26 cellular contexts compared by ENCODE assay signal in genomic region chr2:134413430-134413829, GRCh38.
DNase-seq lines count a peak whose midpoint lies in the region; ATAC-seq and TF ChIP-seq lines count a peak whose summit lies in the region.
"Had no signal": no experiment of that assay in that cellular context is flagged by ENCODE, and none has a peak within 500 bp of the region (broad histone marks: within the 10 kb centered on the region; RNA-seq: fewer than 3 reads in every experiment).

No MANE protein-coding gene starts in this region.

- H3K9me2 ChIP-seq in PC-3 (replicated peaks; ENCODE audit: low read length): no peaks in the 10 kb centered on the region

- H3K4me1 Mint-ChIP-seq in progenitor cell of endocrine pancreas (ENCODE audit: low read depth): peaks cover 75% of the 10 kb centered on the region

- in situ Hi-C loops in KBM-7 (cut with MboI; ENCODE audit: low pct_unique_long_range_greater_than_20kb, low sequenced_read_pairs): loop anchor here (25.0 kb wide), 1 partner anchor 176 kb away; no protein-coding TSS in a partner anchor
- in situ Hi-C loops in GM13976 (cut with MboI; ENCODE audit: low sequenced_read_pairs, unreplicated experiment): loop anchor here (10.0 to 25.0 kb wide), 3 partner anchors 176 to 526 kb away; no protein-coding TSS in a partner anchor

- no peak overlapping the region for H2AFZ ChIP-seq in PC-3 (ENCODE audit: low read length)

- peak overlapping the region; percentile 84 for H3K27ac Mint-ChIP-seq in progenitor cell of endocrine pancreas
- H3K27ac Mint-ChIP-seq: activated CD8-positive, alpha-beta T cell treated with anti-CD3 and anti-CD28 coated beads for 36 hours; activated naive CD4-positive, alpha-beta T cell treated with anti-CD3 and anti-CD28 coated beads, Interleukin-2, amount 50 U/mL, for 24 hours; activated T-helper 2 cell treated with anti-CD3 and anti-CD28 coated beads, Interferon-gamma antibody, Interleukin-2, Interleukin-4, amounts not matched to agents 10 μg/mL and 5 μg/mL and 100 μg/mL, durations not matched to agents 14 hours and 24 hours and 36 hours; dendritic cell treated with granulocyte-macrophage colony-stimulating factor and Interleukin-4, amounts not matched to agents 40 ng/mL and 50 ng/mL, for 4 days had no signal

- POLR2A ChIA-PET in PC-3 (lab: Charles Lee; ENCODE audit: unreplicated experiment): no interaction called here

- H3K36me3 ChIP-seq in PC-3 (ENCODE audit: low read depth, low read length): no peaks in the 10 kb centered on the region
- H3K36me3 ChIP-seq: transverse colon had no signal

- H4K20me1 ChIP-seq in PC-3 (ENCODE audit: low read length): 0 out of 2 replicates have a peak, but pooled peaks cover 4% of the 10 kb centered on the region

- intact Hi-C loops in PC-3 (cut with micrococcal nuclease) (loop anchor here (2.0 to 5.0 kb wide), 4 partner anchors 37 to 526 kb away; no protein-coding TSS in a partner anchor), dorsolateral prefrontal cortex (cut with DNase I) (loop anchor here (2.0 to 5.0 kb wide), 6 partner anchors 36 to 221 kb away; no protein-coding TSS in a partner anchor)

- H3K4me1 ChIP-seq in PC-3 (ENCODE audit: insufficient read depth, low read length): peaks cover 18% of the 10 kb centered on the region

- H3K9me3 ChIP-seq in PC-3 (ENCODE audit: low read length): no peaks in the 10 kb centered on the region
- H3K9me3 ChIP-seq: stomach, transverse colon had no signal

- H3F3A ChIP-seq in PC-3 (ENCODE audit: low read length, unreplicated experiment): no peaks in the 10 kb centered on the region

- no peak for ATAC-seq in PC-3
- ATAC-seq: activated CD8-positive, alpha-beta T cell treated with anti-CD3 and anti-CD28 coated beads for 36 hours; K562; left ventricle myocardium superior; natural killer cell had no signal

- H3K4me2 ChIP-seq in PC-3 (ENCODE audit: low read length): no peak overlapping the region

- no peaks in the 10 kb centered on the region for H3K27me3 ChIP-seq in PC-3 (ENCODE audit: low read length)
- H3K27me3 ChIP-seq in dorsolateral prefrontal cortex: no peaks in the 10 kb centered on the region
- H3K27me3 ChIP-seq: stomach, transverse colon had no signal

- peaks cover 4% of the 10 kb centered on the region for H3K36me3 Mint-ChIP-seq in progenitor cell of endocrine pancreas (ENCODE audit: insufficient read depth)
- H3K36me3 Mint-ChIP-seq: natural killer cell had no signal

- no peak overlapping the region for H3K9ac ChIP-seq in PC-3 (ENCODE audit: low read length)

- H3K4me3 ChIP-seq in PC-3 (ENCODE audit: low read length) (no peak overlapping the region), dorsolateral prefrontal cortex (peak overlapping the region in 44 of 59 donors; percentile 1 to 50 (median 24))
- H3K4me3 ChIP-seq: K562, SK-N-MC, skin epidermis, stomach, transverse colon had no signal

- DNase-seq in ELR (ENCODE audit: low read depth) (peak; percentile 64), PC-3 (no peak), dorsolateral prefrontal cortex (no peak), progenitor cell of endocrine pancreas (ENCODE audit: low spot score, unreplicated experiment) (no peak), islet precursor cell (no peak), KBM-7 (no peak), NOMO-1 (lab: John Stamatoyannopoulos, UW; ENCODE audit: unreplicated experiment in 2 of 2) (no peak), GM13976 (ENCODE audit: low spot score) (no peak)
- DNase-seq: activated CD4-positive, alpha-beta T cell treated with anti-CD3 and anti-CD28 coated beads for 1 hour; activated CD8-positive, alpha-beta T cell treated with anti-CD3 and anti-CD28 coated beads for 36 hours; aorta; caudate nucleus; DMS79; left ventricle myocardium superior; natural killer cell; NCI-H510A; OCI-M1; stomach; T-helper 2 cell; transverse colon had no signal

- H3K27ac ChIP-seq in PC-3 (ENCODE audit: low read length) (no peak overlapping the region), dorsolateral prefrontal cortex (peak overlapping the region in 56 of 59 donors; percentile 44 to 95 (median 90))
- H3K27ac ChIP-seq: SK-N-MC, transverse colon had no signal

- CTCF ChIA-PET in PC-3 (lab: Charles Lee): interaction anchor here (0.8 to 2.0 kb wide), 2 partner anchors 37 to 527 kb away, joined by 3 to 6 read pairs; no protein-coding TSS in a partner anchor

- no peaks in the 10 kb centered on the region for H3K27me3 Mint-ChIP-seq in progenitor cell of endocrine pancreas
- H3K27me3 Mint-ChIP-seq: activated CD8-positive, alpha-beta T cell treated with anti-CD3 and anti-CD28 coated beads for 36 hours; activated naive CD4-positive, alpha-beta T cell treated with anti-CD3 and anti-CD28 coated beads, Interleukin-2, amount 50 U/mL, for 24 hours; dendritic cell treated with granulocyte-macrophage colony-stimulating factor and Interleukin-4, amounts not matched to agents 40 ng/mL and 50 ng/mL, for 4 days had no signal

- TSS peak; percentile 6 for BruUV-seq in PC-3 (replicated peaks; lab: Mats Ljungman, UMichigan)

- H3K9me3 Mint-ChIP-seq in progenitor cell of endocrine pancreas (ENCODE audit: low read depth): no peaks in the 10 kb centered on the region
- H3K9me3 Mint-ChIP-seq: activated CD8-positive, alpha-beta T cell treated with anti-CD3 and anti-CD28 coated beads for 36 hours; activated naive CD4-positive, alpha-beta T cell treated with anti-CD3 and anti-CD28 coated beads, Interleukin-2, amount 50 U/mL, for 24 hours; activated T-helper 2 cell treated with anti-CD3 and anti-CD28 coated beads, Interferon-gamma antibody, Interleukin-2, Interleukin-4, amounts not matched to agents 10 μg/mL and 5 μg/mL and 100 μg/mL, durations not matched to agents 14 hours and 24 hours and 36 hours; dendritic cell treated with granulocyte-macrophage colony-stimulating factor and Interleukin-4, amounts not matched to agents 40 ng/mL and 50 ng/mL, for 4 days; natural killer cell had no signal

- TF ChIP-seq CTCF in PC-3 (conservative IDR thresholded peaks at IDR 0.05; ENCODE audit: low read depth, low read length) (no peak), dorsolateral prefrontal cortex (IDR thresholded peaks at IDR 0.05 in 54 of 56, conservative IDR thresholded peaks at IDR 0.05 in 2 of 56; ENCODE audit: low read depth in 1 of 56, partially characterized antibody in 56 of 56) (no peak), progenitor cell of endocrine pancreas (IDR thresholded peaks at IDR 0.05; ENCODE audit: unreplicated experiment) (no peak), GM13976 (IDR thresholded peaks at IDR 0.05; ENCODE audit: borderline replicate concordance, control extremely low read depth, extremely low read depth, insufficient read depth, missing control alignments) (no peak)

- H3K79me2 ChIP-seq in PC-3 (ENCODE audit: low read length): no peaks in the 10 kb centered on the region

- peak overlapping the region; percentile 74 for H3K4me3 Mint-ChIP-seq in progenitor cell of endocrine pancreas (ENCODE audit: low read depth)
- H3K4me3 Mint-ChIP-seq: activated CD8-positive, alpha-beta T cell treated with anti-CD3 and anti-CD28 coated beads for 36 hours; activated naive CD4-positive, alpha-beta T cell treated with anti-CD3 and anti-CD28 coated beads, Interleukin-2, amount 50 U/mL, for 24 hours; dendritic cell treated with granulocyte-macrophage colony-stimulating factor and Interleukin-4, amounts not matched to agents 40 ng/mL and 50 ng/mL, for 4 days; natural killer cell had no signal
